Comparison of ENCODE assay signal across 9 cellular contexts in the genomic region with DNA sequence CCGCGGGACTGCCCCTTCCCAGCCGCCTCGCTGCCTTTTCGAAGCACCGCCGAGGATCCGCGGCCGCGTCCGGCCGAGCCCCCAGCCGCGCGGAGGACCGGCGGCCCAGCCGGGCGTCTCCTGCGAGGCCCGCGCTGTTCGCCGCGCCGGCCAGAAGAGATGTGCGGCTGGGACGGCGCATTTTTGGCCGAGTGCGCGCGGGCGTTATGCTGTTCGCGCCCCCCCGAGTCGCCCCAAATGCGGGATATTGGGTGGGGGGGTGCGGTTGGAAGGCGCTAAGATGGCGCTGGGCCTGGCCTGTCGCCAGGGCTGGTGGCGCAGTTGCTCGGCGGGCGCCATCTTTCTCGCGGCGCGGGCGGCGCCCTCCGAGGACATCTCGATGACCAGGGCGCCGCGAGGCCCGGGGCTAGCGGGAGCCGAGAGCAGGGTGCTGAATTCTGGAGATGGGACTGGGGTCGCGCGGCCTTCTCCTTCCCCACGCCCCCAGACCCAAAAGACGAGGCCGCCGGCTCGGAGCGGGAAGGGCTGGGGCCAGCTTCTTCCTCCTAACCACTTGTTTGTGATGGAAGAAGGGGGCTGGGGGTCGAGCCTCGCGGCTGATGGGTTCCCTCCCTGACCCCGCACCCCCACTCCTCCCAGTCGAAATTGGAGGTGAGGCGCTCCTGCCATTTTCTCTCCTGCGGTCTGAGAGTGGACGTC. TPM values are rescaled to one million over a fixed set of nuclear protein-coding genes. Genes with fewer than 3 reads are reported as not detected.
A peak's percentile ranks its signal among the peaks of the same experiment; 100 is the strongest.
DNase-seq lines count a peak whose midpoint lies in the region; ATAC-seq and TF ChIP-seq lines count a peak whose summit lies in the region.
"Had no signal": no experiment of that assay in that cellular context is flagged by ENCODE, and none has a peak within 500 bp of the region (broad histone marks: within the 10 kb centered on the region; RNA-seq: fewer than 3 reads in every experiment).

No MANE protein-coding gene starts in this region.

- H3K79me2 ChIP-seq in hepatocyte = peaks cover 77% of the 10 kb centered on the region

- intact Hi-C loops in ascending aorta (cut with DNase I) = loop anchor here (2.0 to 5.0 kb wide), 4 partner anchors 17 to 389 kb away; partner anchors contain the start of genes RPL7L1 and SRF

- H3K36me3 ChIP-seq in MG63 (no peaks in the 10 kb centered on the region; the same call in none of the 2 replicates), ascending aorta (no peaks in the 10 kb centered on the region), hepatocyte (replicated peaks; ENCODE audit: insufficient read depth, low read depth) (no peaks in the 10 kb centered on the region)

- H3K4me2 ChIP-seq in hepatocyte = peak overlapping the region; percentile 84

- TF ChIP-seq CTCF in C4-2B (conservative IDR thresholded peaks at IDR 0.05) (no peak), ascending aorta (IDR thresholded peaks at IDR 0.05) (no peak), hepatocyte (IDR thresholded peaks at IDR 0.05; ENCODE audit: poor library complexity) (no peak)

- peak overlapping the region; percentile 74 for H3K4me3 ChIP-seq in MG63
- H3K4me3 ChIP-seq in ascending aorta = peak overlapping the region; percentile 97 to 99
- peak overlapping the region; percentile 91 for H3K4me3 ChIP-seq in hepatocyte

- H3K4me3 Mint-ChIP-seq in T-helper 2 cell treated with Interferon-gamma antibody and Interleukin-4, amounts not matched to agents 5 μg/mL and 100 μg/mL, for 36 hours = peak overlapping the region; percentile 96

- no peaks in the 10 kb centered on the region for H3K9me3 Mint-ChIP-seq in T-helper 2 cell treated with Interferon-gamma antibody and Interleukin-4, amounts not matched to agents 5 μg/mL and 100 μg/mL, for 36 hours

- H3K27ac ChIP-seq in C4-2B (peak overlapping the region; percentile 97), ascending aorta (peak overlapping the region; percentile 99 to 100), hepatocyte (peak overlapping the region; percentile 100)

- no peaks in the 10 kb centered on the region for H3K27me3 ChIP-seq in MG63
- no peaks in the 10 kb centered on the region for H3K27me3 ChIP-seq in ascending aorta
- H3K27me3 ChIP-seq in hepatocyte = no peaks in the 10 kb centered on the region

- no peaks in the 10 kb centered on the region for H3K9me2 ChIP-seq in hepatocyte (replicated peaks; ENCODE audit: insufficient read depth)

- peaks cover 18% of the 10 kb centered on the region for H3K36me3 Mint-ChIP-seq in T-helper 2 cell treated with Interferon-gamma antibody and Interleukin-4, amounts not matched to agents 5 μg/mL and 100 μg/mL, for 36 hours (ENCODE audit: low read depth)
- H3K36me3 Mint-ChIP-seq: activated naive CD8-positive, alpha-beta T cell had no signal

- no peaks in the 10 kb centered on the region for H3K27me3 Mint-ChIP-seq in T-helper 2 cell treated with Interferon-gamma antibody and Interleukin-4, amounts not matched to agents 5 μg/mL and 100 μg/mL, for 36 hours (ENCODE audit: low read depth)
- H3K27me3 Mint-ChIP-seq: activated naive CD8-positive, alpha-beta T cell had no signal

- peak; percentile 53 for DNase-seq in MG63
- peak; percentile 65 for DNase-seq in T-helper 2 cell treated with Interferon-gamma antibody and Interleukin-4, amounts not matched to agents 5 μg/mL and 100 μg/mL, for 36 hours (ENCODE audit: low spot score)
- peak in 1 of 2 donors; percentile 89 for DNase-seq in ascending aorta (ENCODE audit: low spot score in 2 of 2)
- peak; percentile 90 for DNase-seq in hepatocyte (ENCODE audit: low spot score)
- peak; percentile 94 for DNase-seq in retina

- H3K4me1 ChIP-seq in ascending aorta = peaks cover 4 to 36% of the 10 kb centered on the region in 2 donors
- H3K4me1 ChIP-seq in hepatocyte (ENCODE audit: insufficient read depth) = peaks cover 36% of the 10 kb centered on the region

- peaks cover 27% of the 10 kb centered on the region for H3K4me1 Mint-ChIP-seq in T-helper 2 cell treated with Interferon-gamma antibody and Interleukin-4, amounts not matched to agents 5 μg/mL and 100 μg/mL, for 36 hours (ENCODE audit: low read depth)

- H3K27ac Mint-ChIP-seq in T-helper 2 cell treated with Interferon-gamma antibody and Interleukin-4, amounts not matched to agents 5 μg/mL and 100 μg/mL, for 36 hours = peak overlapping the region; percentile 97

- ATAC-seq in GM19397 (IDR thresholded peaks at IDR 0.05; ENCODE audit: unreplicated experiment) (peak; percentile 54), HG03469 (IDR thresholded peaks at IDR 0.05; ENCODE audit: unreplicated experiment) (no peak)

- H2AFZ ChIP-seq in hepatocyte = peak overlapping the region; percentile 66

- H3K9me3 ChIP-seq in MG63 = no peaks in the 10 kb centered on the region
- no peaks in the 10 kb centered on the region for H3K9me3 ChIP-seq in ascending aorta
- H3K9me3 ChIP-seq in hepatocyte (ENCODE audit: low read depth) = no peaks in the 10 kb centered on the region

- H4K20me1 ChIP-seq in hepatocyte (ENCODE audit: insufficient read depth, poor library complexity, severe bottlenecking) = peaks cover 5% of the 10 kb centered on the region

- 1% methylated on average over 62 of the region's 79 CpGs for whole genome bisulfite sequencing in hepatocyte (ENCODE audit: low lambda C conversion rate, missing lambda C conversion rate)

RNA-seq across cellular contexts. Expression of gene BICRAL, which starts 1.5 kb away (rescaled TPM):
- total RNA-seq in MG63 (2014; rRNA removed; shearing (Covaris generic); ENCODE audit: low replicate concordance) = 0.40 and 2.3 TPM in 2 replicates
- 9.7 TPM for total RNA-seq in ascending aorta
- 6.3 and 8.1 TPM in 2 replicates for total RNA-seq in hepatocyte
- polyA plus RNA-seq in hepatocyte = 2.1 and 3.1 TPM in 2 replicates

RNA-seq across cellular contexts. Expression of gene TBCC, which starts 37.4 kb away (rescaled TPM):
- total RNA-seq in MG63 (2014; rRNA removed; shearing (Covaris generic); ENCODE audit: low replicate concordance) = 29.2 and 37.5 TPM in 2 replicates
- total RNA-seq in ascending aorta = 50.8 TPM
- 28.9 and 30.2 TPM in 2 replicates for total RNA-seq in hepatocyte
- polyA plus RNA-seq in hepatocyte = 22.1 and 31.5 TPM in 2 replicates
